Comparison of ENCODE assay signal across 1 cellular context in genomic region chr17:64984776-64985521, GRCh38.
TF ChIP-seq lines count a peak whose summit lies in the region.

No MANE protein-coding gene starts in this region.

TF ChIP-seq in K562, 482 proteins besides CTCF, POLR2A, EP300 and RAD21 (continued from another document):
- TF ChIP-seq MAFG (tag; conservative IDR thresholded peaks at IDR 0.05) (no peak), SNRNP70 (optimal IDR thresholded peaks at IDR 0.05; ENCODE audit: low read depth, low read length) (no peak), FOXM1 (IDR thresholded peaks at IDR 0.05; ENCODE audit: low read depth) (peak; percentile 59; the same call in 1 of the 2 replicates), FOXM1 (CRISPR knock-in tag; IDR thresholded peaks at IDR 0.05; ENCODE audit: low read depth) (no peak), ZSCAN29 (IDR thresholded peaks at IDR 0.05) (no peak), CREBBP (IDR thresholded peaks at IDR 0.05; ENCODE audit: low read depth, low read length) (no peak), CEBPB (tag; IDR thresholded peaks at IDR 0.05) (peak; percentile 68), ZNF77 (CRISPR knock-in tag; IDR thresholded peaks at IDR 0.05) (no peak), POLR2AphosphoS5 (IDR thresholded peaks at IDR 0.05; ENCODE audit: control insufficient read depth, insufficient read depth, low read depth, low read length) (no peak), ZBED1 (IDR thresholded peaks at IDR 0.05) (no peak), TAF7 (tag; IDR thresholded peaks at IDR 0.05) (no peak), EZH2 (IDR thresholded peaks at IDR 0.05; ENCODE audit: borderline replicate concordance, low read depth, low read length) (no peak), THRAP3 (IDR thresholded peaks at IDR 0.05; ENCODE audit: borderline replicate concordance) (no peak), CXXC5 (CRISPR knock-in tag; IDR thresholded peaks at IDR 0.05) (no peak), PML (IDR thresholded peaks at IDR 0.05; ENCODE audit: low read length) (no peak), ZNF431 (CRISPR knock-in tag; IDR thresholded peaks at IDR 0.05) (no peak), CEBPG (CRISPR knock-in tag; IDR thresholded peaks at IDR 0.05) (no peak), CEBPG (tag; conservative IDR thresholded peaks at IDR 0.05 in 1 of 2, IDR thresholded peaks at IDR 0.05 in 1 of 2) (peak; percentile 34 to 46; a peak in 3 of 4 replicates), BRCA1 (IDR thresholded peaks at IDR 0.05) (no peak), BRCA1 (CRISPR knock-in tag; IDR thresholded peaks at IDR 0.05) (no peak), FOXJ2 (tag; IDR thresholded peaks at IDR 0.05) (0 out of 2 replicates have a peak, but pooled peaks have one; percentile 26), SMARCA4 (IDR thresholded peaks at IDR 0.05) (peak; percentile 44; the same call in 1 of the 2 replicates), ZNF785 (CRISPR knock-in tag; IDR thresholded peaks at IDR 0.05) (no peak), ZNF696 (CRISPR knock-in tag; conservative IDR thresholded peaks at IDR 0.05) (no peak), MAZ (CRISPR knock-in tag; conservative IDR thresholded peaks at IDR 0.05 in 1 of 2, IDR thresholded peaks at IDR 0.05 in 1 of 2) (0 out of 4 replicates have a peak, but pooled peaks of 1 of the 2 experiments have one; percentile 19), ETV5 (CRISPR knock-in tag; IDR thresholded peaks at IDR 0.05; ENCODE audit: low read depth) (no peak), RUNX1 (IDR thresholded peaks at IDR 0.05; ENCODE audit: low read depth) (no peak), TRIM28 (IDR thresholded peaks at IDR 0.05) (no peak), SFPQ (IDR thresholded peaks at IDR 0.05; ENCODE audit: low read depth, low read length) (no peak), TEAD1 (CRISPR knock-in tag; IDR thresholded peaks at IDR 0.05) (no peak), JUND (IDR thresholded peaks at IDR 0.05; ENCODE audit: borderline replicate concordance, low read depth, low read length) (peak; percentile 69; the same call in 1 of the 2 replicates), JUND (tag; IDR thresholded peaks at IDR 0.05; ENCODE audit: borderline replicate concordance, low read depth, low read length) (peak; percentile 25; the same call in 1 of the 3 replicates), U2AF2 (optimal IDR thresholded peaks at IDR 0.05; ENCODE audit: low read depth, low read length) (no peak), XRCC3 (IDR thresholded peaks at IDR 0.05) (no peak), ZNF354B (CRISPR knock-in tag; IDR thresholded peaks at IDR 0.05) (no peak), BDP1 (IDR thresholded peaks at IDR 0.05; ENCODE audit: insufficient read depth, insufficient read length) (no peak), SMARCE1 (IDR thresholded peaks at IDR 0.05) (0 out of 2 replicates have a peak, but pooled peaks have one; percentile 6), ZFX (CRISPR knock-in tag; IDR thresholded peaks at IDR 0.05) (no peak), MYBL2 (IDR thresholded peaks at IDR 0.05; ENCODE audit: low read depth) (no peak), MYBL2 (CRISPR knock-in tag; IDR thresholded peaks at IDR 0.05; ENCODE audit: borderline replicate concordance) (no peak), TAL1 (IDR thresholded peaks at IDR 0.05) (no peak), RCOR1 (IDR thresholded peaks at IDR 0.05; ENCODE audit: borderline replicate concordance in 1 of 2, low read depth in 2 of 2, low read length in 2 of 2) (peak in 1 of 2 experiments; percentile 73; a peak in 1 of 4 replicates), GATA2 (CRISPR knock-in tag; IDR thresholded peaks at IDR 0.05) (peak; percentile 73), E2F1 (CRISPR knock-in tag; IDR thresholded peaks at IDR 0.05) (no peak), ZNF324 (CRISPR knock-in tag; IDR thresholded peaks at IDR 0.05) (no peak), ZNF75A (CRISPR knock-in tag; IDR thresholded peaks at IDR 0.05) (no peak), ZNF197 (CRISPR knock-in tag; IDR thresholded peaks at IDR 0.05; ENCODE audit: low read depth) (no peak), FOSL1 (tag; conservative IDR thresholded peaks at IDR 0.05) (peak; percentile 67), FOS (IDR thresholded peaks at IDR 0.05; ENCODE audit: extremely low read depth, insufficient read length) (no peak), HSF4 (CRISPR knock-in tag; IDR thresholded peaks at IDR 0.05; ENCODE audit: borderline replicate concordance) (no peak), ZBTB17 (CRISPR knock-in tag; IDR thresholded peaks at IDR 0.05) (no peak), ZFP1 (CRISPR knock-in tag; IDR thresholded peaks at IDR 0.05) (no peak), KDM1A (IDR thresholded peaks at IDR 0.05) (no peak), CREM (IDR thresholded peaks at IDR 0.05; ENCODE audit: low read depth) (no peak), ASH1L (IDR thresholded peaks at IDR 0.05; ENCODE audit: borderline replicate concordance, low read depth, partially characterized antibody) (no peak)
- TF ChIP-seq, protein P1, sequence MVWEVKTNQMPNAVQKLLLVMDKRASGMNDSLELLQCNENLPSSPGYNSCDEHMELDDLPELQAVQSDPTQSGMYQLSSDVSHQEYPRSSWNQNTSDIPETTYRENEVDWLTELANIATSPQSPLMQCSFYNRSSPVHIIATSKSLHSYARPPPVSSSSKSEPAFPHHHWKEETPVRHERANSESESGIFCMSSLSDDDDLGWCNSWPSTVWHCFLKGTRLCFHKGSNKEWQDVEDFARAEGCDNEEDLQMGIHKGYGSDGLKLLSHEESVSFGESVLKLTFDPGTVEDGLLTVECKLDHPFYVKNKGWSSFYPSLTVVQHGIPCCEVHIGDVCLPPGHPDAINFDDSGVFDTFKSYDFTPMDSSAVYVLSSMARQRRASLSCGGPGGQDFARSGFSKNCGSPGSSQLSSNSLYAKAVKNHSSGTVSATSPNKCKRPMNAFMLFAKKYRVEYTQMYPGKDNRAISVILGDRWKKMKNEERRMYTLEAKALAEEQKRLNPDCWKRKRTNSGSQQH (CRISPR knock-in tag; IDR thresholded peaks at IDR 0.05) = no peak
- TF ChIP-seq, protein P2, sequence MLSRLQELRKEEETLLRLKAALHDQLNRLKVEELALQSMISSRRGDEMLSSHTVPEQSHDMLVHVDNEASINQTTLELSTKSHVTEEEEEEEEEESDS (CRISPR knock-in tag; IDR thresholded peaks at IDR 0.05) = no peak
- TF ChIP-seq, protein P3, sequence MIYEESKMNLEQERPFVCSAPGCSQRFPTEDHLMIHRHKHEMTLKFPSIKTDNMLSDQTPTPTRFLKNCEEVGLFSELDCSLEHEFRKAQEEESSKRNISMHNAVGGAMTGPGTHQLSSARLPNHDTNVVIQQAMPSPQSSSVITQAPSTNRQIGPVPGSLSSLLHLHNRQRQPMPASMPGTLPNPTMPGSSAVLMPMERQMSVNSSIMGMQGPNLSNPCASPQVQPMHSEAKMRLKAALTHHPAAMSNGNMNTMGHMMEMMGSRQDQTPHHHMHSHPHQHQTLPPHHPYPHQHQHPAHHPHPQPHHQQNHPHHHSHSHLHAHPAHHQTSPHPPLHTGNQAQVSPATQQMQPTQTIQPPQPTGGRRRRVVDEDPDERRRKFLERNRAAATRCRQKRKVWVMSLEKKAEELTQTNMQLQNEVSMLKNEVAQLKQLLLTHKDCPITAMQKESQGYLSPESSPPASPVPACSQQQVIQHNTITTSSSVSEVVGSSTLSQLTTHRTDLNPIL (CRISPR knock-in tag; IDR thresholded peaks at IDR 0.05) = no peak
- TF ChIP-seq, protein P4, sequence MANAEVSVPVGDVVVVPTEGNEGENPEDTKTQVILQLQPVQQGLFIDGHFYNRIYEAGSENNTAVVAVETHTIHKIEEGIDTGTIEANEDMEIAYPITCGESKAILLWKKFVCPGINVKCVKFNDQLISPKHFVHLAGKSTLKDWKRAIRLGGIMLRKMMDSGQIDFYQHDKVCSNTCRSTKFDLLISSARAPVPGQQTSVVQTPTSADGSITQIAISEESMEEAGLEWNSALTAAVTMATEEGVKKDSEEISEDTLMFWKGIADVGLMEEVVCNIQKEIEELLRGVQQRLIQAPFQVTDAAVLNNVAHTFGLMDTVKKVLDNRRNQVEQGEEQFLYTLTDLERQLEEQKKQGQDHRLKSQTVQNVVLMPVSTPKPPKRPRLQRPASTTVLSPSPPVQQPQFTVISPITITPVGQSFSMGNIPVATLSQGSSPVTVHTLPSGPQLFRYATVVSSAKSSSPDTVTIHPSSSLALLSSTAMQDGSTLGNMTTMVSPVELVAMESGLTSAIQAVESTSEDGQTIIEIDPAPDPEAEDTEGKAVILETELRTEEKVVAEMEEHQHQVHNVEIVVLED (CRISPR knock-in tag; IDR thresholded peaks at IDR 0.05) = no peak
